32 cellular contexts compared by ENCODE assay signal in the genomic region with DNA sequence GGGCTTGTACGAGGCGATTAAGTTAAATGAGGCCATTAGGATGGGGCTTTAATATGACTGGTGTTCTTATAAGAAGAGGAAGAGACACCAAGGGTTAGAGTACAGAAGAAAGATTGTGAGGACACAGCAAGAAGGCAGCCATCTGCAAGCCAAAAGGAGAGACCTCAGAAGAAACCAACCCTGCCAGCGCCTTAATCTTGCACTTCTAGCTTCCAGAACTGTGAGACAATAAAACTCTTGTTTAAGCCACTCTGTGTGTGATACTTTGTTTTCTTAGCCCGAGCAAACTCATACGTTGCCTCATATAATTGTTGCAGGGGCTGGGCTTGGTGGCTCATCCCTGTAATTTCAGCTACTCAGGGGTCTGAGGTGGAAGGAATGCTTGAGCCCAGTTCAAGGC. TPM values are rescaled to one million over a fixed set of nuclear protein-coding genes. Genes with fewer than 3 reads are reported as not detected.
"Had no signal": no experiment of that assay in that cellular context is flagged by ENCODE, and none has a peak within 500 bp of the region (broad histone marks: within the 10 kb centered on the region; RNA-seq: fewer than 3 reads in every experiment).

No MANE protein-coding gene starts in this region.

- H3K9me3 ChIP-seq: esophagus muscularis mucosa, gastroesophageal sphincter, heart left ventricle, left lung, lower lobe of right lung, mucosa of descending colon had no signal

- H3K4me3 ChIP-seq: coronary artery, dorsolateral prefrontal cortex, esophagus muscularis mucosa, gastroesophageal sphincter, heart left ventricle, hepatocyte, left lung, lower lobe of right lung, mucosa of descending colon had no signal

- FAIRE-seq: colon, endothelial cell of umbilical vein, frontal cortex had no signal

- H3K27ac ChIP-seq: coronary artery, dorsolateral prefrontal cortex, esophagus muscularis mucosa, foreskin keratinocyte, gastroesophageal sphincter, heart left ventricle, hepatocyte, left lung, lower lobe of right lung had no signal

- H3K36me3 ChIP-seq: esophagus muscularis mucosa, gastroesophageal sphincter, heart left ventricle, left lung, lower lobe of right lung had no signal

- ATAC-seq: foreskin keratinocyte, gastroesophageal sphincter, heart left ventricle, left cardiac atrium, left lung, left ventricle myocardium superior, lower lobe of right lung, mucosa of descending colon had no signal

- H3K4me1 ChIP-seq: esophagus muscularis mucosa, foreskin keratinocyte, gastroesophageal sphincter, heart left ventricle, left lung, lower lobe of right lung had no signal

- DNase-seq: dermis blood vessel endothelial cell; dorsolateral prefrontal cortex; effector CD4-positive, alpha-beta T cell; effector memory CD4-positive, alpha-beta T cell; foreskin keratinocyte; heart left ventricle; hypothalamus; immature natural killer cell; islet precursor cell; left cardiac atrium; left lung; left ventricle myocardium superior; lower lobe of right lung; mesenchymal stem cell; mucosa of descending colon; naive B cell had no signal

RNA-seq across cellular contexts. Expression of gene RGS16, which starts 33.6 kb away (rescaled TPM):
- total RNA-seq: endothelial cell of umbilical vein had no signal
- polyA plus RNA-seq: endothelial cell of umbilical vein had no signal

RNA-seq across cellular contexts. Expression of gene RGS8, which starts 46.6 kb away (rescaled TPM):
- total RNA-seq: dermis blood vessel endothelial cell, endothelial cell of umbilical vein, epithelial cell of proximal tubule, fibroblast of lung, fibroblast of villous mesenchyme, foreskin keratinocyte, gastroesophageal sphincter, hepatocyte, left ventricle myocardium superior, lower leg skin, lower lobe of right lung, lung microvascular endothelial cell, mesenteric fat pad, mesothelial cell of epicardium, mucosa of descending colon, myocyte had no signal
- polyA plus RNA-seq: endothelial cell of umbilical vein, esophagus, fibroblast of lung, foreskin keratinocyte, heart left ventricle, hepatocyte, immature natural killer cell had no signal
